Comparison of ENCODE assay signal across 14 cellular contexts in the genomic region with DNA sequence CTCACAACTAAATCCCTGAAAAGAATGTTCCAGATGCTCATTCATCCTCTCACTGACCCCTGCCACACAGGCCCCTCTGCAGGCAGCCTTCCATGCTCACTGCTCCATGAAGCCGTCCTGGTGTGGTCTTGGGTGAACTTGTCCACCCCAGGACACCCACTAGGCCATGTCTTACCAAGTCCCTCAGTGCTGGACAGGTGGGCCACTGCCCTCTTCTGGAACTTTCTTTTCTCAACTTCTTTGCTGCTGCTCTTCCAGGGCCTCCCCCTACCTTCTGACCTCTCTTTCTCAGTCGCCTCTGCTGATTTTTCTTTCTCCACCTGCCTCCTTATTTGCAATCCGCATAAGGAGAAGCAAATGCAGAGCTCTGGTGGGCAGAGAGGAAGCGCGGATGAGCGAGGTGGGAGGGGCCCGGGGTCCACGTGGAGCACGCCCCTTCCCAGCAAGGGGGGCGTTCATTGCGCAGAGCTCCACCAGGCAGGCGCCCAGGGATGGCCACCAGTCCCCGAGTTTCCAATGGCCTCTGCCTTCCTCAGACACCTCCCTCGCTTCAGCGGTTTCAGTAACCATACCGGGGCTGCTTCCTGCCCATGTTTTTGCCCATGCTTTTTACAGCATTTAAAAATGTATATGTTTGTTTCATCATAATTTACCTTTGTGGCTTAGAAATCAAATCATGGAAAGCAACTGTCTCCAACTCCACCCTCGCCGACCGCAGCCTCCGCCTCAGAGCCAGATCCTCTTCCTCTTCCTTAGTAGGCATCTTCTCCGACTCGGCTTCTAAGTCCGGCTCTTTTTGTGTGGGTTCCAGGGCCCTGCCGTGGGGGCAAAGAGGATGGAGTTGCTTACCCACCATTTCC.
DNase-seq lines count a peak whose midpoint lies in the region; ATAC-seq and TF ChIP-seq lines count a peak whose summit lies in the region.
"Had no signal": no experiment of that assay in that cellular context is flagged by ENCODE, and none has a peak within 500 bp of the region (broad histone marks: within the 10 kb centered on the region; RNA-seq: fewer than 3 reads in every experiment).

No MANE protein-coding gene starts in this region.

- H3K27me3 ChIP-seq in Caco-2 (replicated peaks; ENCODE audit: control insufficient read depth, insufficient read depth, low read length) (no peaks in the 10 kb centered on the region), hepatocyte (no peaks in the 10 kb centered on the region)
- H3K27me3 ChIP-seq: heart left ventricle, tibial artery had no signal

- H3K36me3 Mint-ChIP-seq in Caco-2 (ENCODE audit: insufficient read depth, unreplicated experiment) (peaks cover 38% of the 10 kb centered on the region), naive B cell (peaks cover 7 to 45% of the 10 kb centered on the region in 2 donors)
- peaks cover 19 to 24% of the 10 kb centered on the region in 2 donors for H3K36me3 Mint-ChIP-seq in activated T-cell treated with anti-CD3 and anti-CD28 coated beads, Interleukin-2, amount 50 U/mL, for 72 hours (ENCODE audit: insufficient read depth in 2 of 2)

- peaks cover 16% of the 10 kb centered on the region for H3K4me1 ChIP-seq in Caco-2
- H3K4me1 ChIP-seq in hepatocyte (ENCODE audit: insufficient read depth) = peaks cover 9% of the 10 kb centered on the region

- WGBS in hepatocyte (ENCODE audit: low lambda C conversion rate, missing lambda C conversion rate) = 93% methylated on average over 24 of the region's 24 CpGs

- no peak overlapping the region for H3K4me2 ChIP-seq in hepatocyte

- no peak overlapping the region for H3K27ac ChIP-seq in hepatocyte
- H3K27ac ChIP-seq: heart left ventricle, tibial artery had no signal

- H2AFZ ChIP-seq in hepatocyte = no peak overlapping the region

- peaks cover 4% of the 10 kb centered on the region for H3K79me2 ChIP-seq in hepatocyte

- H3K9me3 ChIP-seq in Caco-2 (peaks cover 7% of the 10 kb centered on the region), hepatocyte (ENCODE audit: low read depth) (peaks cover 4% of the 10 kb centered on the region)

- H3K9me3 Mint-ChIP-seq in Caco-2 (ENCODE audit: unreplicated experiment) = peaks cover 11% of the 10 kb centered on the region
- peaks cover 6 to 12% of the 10 kb centered on the region in 2 donors for H3K9me3 Mint-ChIP-seq in activated T-cell treated with anti-CD3 and anti-CD28 coated beads, Interleukin-2, amount 50 U/mL, for 72 hours
- H3K9me3 Mint-ChIP-seq in naive B cell = peaks cover 0 to 22% (median 10%) of the 10 kb centered on the region in 7 donors

- H4K20me1 ChIP-seq in hepatocyte (ENCODE audit: insufficient read depth, poor library complexity, severe bottlenecking) = no peaks in the 10 kb centered on the region

- intact Hi-C loops in Caco-2 (cut with micrococcal nuclease; ENCODE audit: unreplicated experiment) = no loop called here

- H3K9me2 ChIP-seq in hepatocyte (replicated peaks; ENCODE audit: insufficient read depth) = no peaks in the 10 kb centered on the region

- H3K27ac Mint-ChIP-seq in Caco-2 (ENCODE audit: unreplicated experiment) = peak overlapping the region; percentile 46
- no peak overlapping the region for H3K27ac Mint-ChIP-seq in activated T-cell treated with anti-CD3 and anti-CD28 coated beads, Interleukin-2, amount 50 U/mL, for 72 hours
- peak overlapping the region in 5 of 6 donors; percentile 42 to 84 (median 71) for H3K27ac Mint-ChIP-seq in naive B cell
- H3K27ac Mint-ChIP-seq: endodermal cell had no signal

- DNase-seq in Caco-2 (no peak), naive B cell (no peak), hepatocyte (ENCODE audit: low spot score) (no peak)
- peak; percentile 59 for DNase-seq in Jurkat, Clone E6-1 (ENCODE audit: low read depth, low spot score)
- peak in 1 of 2 donors; percentile 22 for DNase-seq in activated T-cell treated with anti-CD3 and anti-CD28 coated beads, Interleukin-2, amount 50 U/mL, for 72 hours
- DNase-seq: endodermal cell, heart left ventricle, SHP77 treated with DMSO at 0.1 percent for 48 hours, tibial artery had no signal

- BruUV-seq in Caco-2 (replicated peaks; lab: Mats Ljungman, UMichigan) = no TSS peak

- ATAC-seq in activated T-cell treated with anti-CD3 and anti-CD28 coated beads, Interleukin-2, amount 50 U/mL, for 72 hours (replicated peaks in 1 of 2) = peak; percentile 62 to 64
- peak; percentile 27 to 36 for ATAC-seq in naive B cell (ENCODE audit: low read depth in 2 of 2)
- ATAC-seq in GM18511 (IDR thresholded peaks at IDR 0.05; ENCODE audit: unreplicated experiment) = no peak
- no peak for ATAC-seq in HG02970 (IDR thresholded peaks at IDR 0.05; ENCODE audit: low FRiP score, unreplicated experiment)
- ATAC-seq in HG02678 (IDR thresholded peaks at IDR 0.05; ENCODE audit: unreplicated experiment) = no peak
- ATAC-seq: GM12878, heart left ventricle had no signal

- H3K4me3 Mint-ChIP-seq in Caco-2 (ENCODE audit: unreplicated experiment) = no peak overlapping the region
- H3K4me3 Mint-ChIP-seq in activated T-cell treated with anti-CD3 and anti-CD28 coated beads, Interleukin-2, amount 50 U/mL, for 72 hours = peak overlapping the region; percentile 73 to 76
- H3K4me3 Mint-ChIP-seq in naive B cell = peak overlapping the region; percentile 67 to 91 (median 86)
- H3K4me3 Mint-ChIP-seq: endodermal cell had no signal

- no peak for TF ChIP-seq CTCF in Caco-2 (IDR thresholded peaks at IDR 0.05; ENCODE audit: insufficient read depth in 1 of 2, low read depth in 1 of 2, low read length in 1 of 2, severe bottlenecking in 1 of 2, unreplicated experiment in 1 of 2)
- TF ChIP-seq CTCF in hepatocyte (IDR thresholded peaks at IDR 0.05; ENCODE audit: poor library complexity) = no peak

- CTCF ChIA-PET in Caco-2 (lab: Charles Lee) = no interaction called here

- H3K4me1 Mint-ChIP-seq in Caco-2 (ENCODE audit: low read depth, unreplicated experiment) (peaks cover 17% of the 10 kb centered on the region), naive B cell (peaks cover 27 to 46% (median 34%) of the 10 kb centered on the region in 3 donors)
- H3K4me1 Mint-ChIP-seq in activated T-cell treated with anti-CD3 and anti-CD28 coated beads, Interleukin-2, amount 50 U/mL, for 72 hours (ENCODE audit: low read depth) = peaks cover 27% of the 10 kb centered on the region

- H3K4me3 ChIP-seq in Caco-2 (ENCODE audit: low read depth, low read length) (no peak overlapping the region), hepatocyte (no peak overlapping the region)
- peak overlapping the region; percentile 29 for H3K4me3 ChIP-seq in Jurkat, Clone E6-1 (ENCODE audit: low read length)
- H3K4me3 ChIP-seq: GM12878, lung, tibial artery had no signal

- POLR2A ChIA-PET in Caco-2 (lab: Charles Lee) = no interaction called here

- H3K36me3 ChIP-seq in Caco-2 (ENCODE audit: control insufficient read depth, insufficient read depth, low read length) (no peaks in the 10 kb centered on the region), hepatocyte (replicated peaks; ENCODE audit: insufficient read depth, low read depth) (no peaks in the 10 kb centered on the region)
- H3K36me3 ChIP-seq: heart left ventricle had no signal

- H3K27me3 Mint-ChIP-seq in Caco-2 (ENCODE audit: insufficient read depth, unreplicated experiment) (no peaks in the 10 kb centered on the region), naive B cell (no peaks in the 10 kb centered on the region)
- H3K27me3 Mint-ChIP-seq in activated T-cell treated with anti-CD3 and anti-CD28 coated beads, Interleukin-2, amount 50 U/mL, for 72 hours (ENCODE audit: low read depth) = peaks cover 7% of the 10 kb centered on the region

Comparison
In these comparisons a context has a peak if more than half of its experiments do, and no peak if none do; other contexts are left out.
1. ATAC-seq: peak in activated T-cell treated with anti-CD3 and anti-CD28 coated beads, Interleukin-2, amount 50 U/mL, for 72 hours (2 of 2) and naive B cell (2 of 2); none in GM18511 (single experiment), HG02970 (single experiment) and HG02678 (single experiment).